1 cellular context compared by ENCODE assay signal in genomic region chr1:53931523-53931922, GRCh38.
TF ChIP-seq lines count a peak whose summit lies in the region.

No MANE protein-coding gene starts in this region.

TF ChIP-seq in WTC11, 78 proteins besides CTCF, POLR2A, EP300 and RAD21 (continued from another document):
- TF ChIP-seq AR (CRISPR knock-in tag; IDR thresholded peaks at IDR 0.05) (no peak), IRF2 (CRISPR knock-in tag; IDR thresholded peaks at IDR 0.05; ENCODE audit: borderline replicate concordance, low read depth) (no peak), ATF3 (CRISPR knock-in tag; conservative IDR thresholded peaks at IDR 0.05) (no peak), CDX4 (CRISPR knock-in tag; IDR thresholded peaks at IDR 0.05; ENCODE audit: borderline replicate concordance) (no peak), ZSCAN18 (CRISPR knock-in tag; IDR thresholded peaks at IDR 0.05) (no peak), MXD4 (CRISPR knock-in tag; IDR thresholded peaks at IDR 0.05; ENCODE audit: borderline replicate concordance) (no peak)
